Comparison of ENCODE assay signal across 1 cellular context in the genomic region with DNA sequence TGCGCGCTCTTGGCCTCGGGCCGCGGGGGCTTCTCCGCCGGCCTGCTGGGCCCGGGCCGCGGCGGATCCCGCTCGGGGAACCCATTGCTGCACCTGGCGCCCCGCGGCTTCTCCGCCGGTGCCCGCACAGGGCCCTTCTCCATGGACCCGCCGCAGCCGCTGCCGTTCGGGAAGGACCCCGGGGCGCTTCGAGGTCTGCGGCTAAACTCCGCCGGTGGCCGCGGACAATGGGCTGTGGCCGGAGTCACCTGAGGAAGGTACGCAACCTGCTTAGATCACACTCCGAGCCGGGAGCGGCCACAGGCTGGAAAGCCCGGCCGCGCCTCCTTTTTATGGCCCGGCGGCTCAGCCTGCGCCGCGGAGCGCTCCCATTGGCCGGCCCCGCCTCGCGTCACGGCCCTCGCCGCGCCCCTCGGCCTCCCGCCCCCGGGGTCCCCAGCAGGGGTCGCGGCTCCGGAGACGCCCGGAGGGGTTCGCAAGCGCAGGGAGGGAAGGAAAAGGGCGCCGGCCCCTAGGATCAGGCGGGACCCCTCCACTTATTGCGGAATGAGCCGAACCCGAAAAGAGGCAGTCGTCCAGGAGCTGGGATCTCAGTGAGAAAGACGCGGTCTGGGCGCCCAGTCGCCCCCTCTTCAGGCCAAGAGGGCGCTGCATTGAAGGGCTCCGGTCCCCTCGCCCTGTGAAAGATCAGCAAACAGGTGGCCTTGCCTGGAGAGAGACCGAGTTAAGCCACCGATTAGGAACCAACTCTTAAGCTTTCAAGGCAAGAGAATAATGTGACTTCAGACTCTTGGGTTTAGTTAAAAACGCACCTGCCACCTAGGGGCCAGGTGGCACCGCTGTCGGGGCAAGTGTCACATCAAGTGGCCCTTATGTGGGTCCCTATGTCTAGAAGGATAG.
TF ChIP-seq lines count a peak whose summit lies in the region.

A gene with protein sequence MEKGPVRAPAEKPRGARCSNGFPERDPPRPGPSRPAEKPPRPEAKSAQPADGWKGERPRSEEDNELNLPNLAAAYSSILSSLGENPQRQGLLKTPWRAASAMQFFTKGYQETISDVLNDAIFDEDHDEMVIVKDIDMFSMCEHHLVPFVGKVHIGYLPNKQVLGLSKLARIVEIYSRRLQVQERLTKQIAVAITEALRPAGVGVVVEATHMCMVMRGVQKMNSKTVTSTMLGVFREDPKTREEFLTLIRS (minus strand): TSS at position 306 of the 900 bp plus-strand sequence. CDS start 163 bp downstream, at position 143.

TF ChIP-seq in HCT116, 20 proteins besides CTCF, POLR2A, EP300 and RAD21 (continued from another document):
- TF ChIP-seq TCF7L2 (IDR thresholded peaks at IDR 0.05; ENCODE audit: borderline replicate concordance, extremely low read depth, insufficient read depth, insufficient read length): peak; percentile 13
- TF ChIP-seq EZH2phosphoT487 (IDR thresholded peaks at IDR 0.05; ENCODE audit: borderline replicate concordance): no peak
- 0 out of 2 replicates have a peak, but pooled peaks have one; percentile 22 for TF ChIP-seq SP1 (IDR thresholded peaks at IDR 0.05; ENCODE audit: low read depth)
